In genomic region chr9:41113348-41113747, GRCh38 we compare ENCODE assay signal across 5 cellular contexts. TPM values are rescaled to one million over a fixed set of nuclear protein-coding genes. Genes with fewer than 3 reads are reported as not detected.
"Had no signal": no experiment of that assay in that cellular context is flagged by ENCODE, and none has a peak within 500 bp of the region (broad histone marks: within the 10 kb centered on the region; RNA-seq: fewer than 3 reads in every experiment).

No MANE protein-coding gene starts in this region.

RNA-seq across cellular contexts. Expression of gene FOXD4L6, which starts 15.1 kb away (rescaled TPM):
- total RNA-seq: HT1080, IMR-90, PC-9, Right ventricle myocardium superior, SJSA1 had no signal
